In the genomic region with DNA sequence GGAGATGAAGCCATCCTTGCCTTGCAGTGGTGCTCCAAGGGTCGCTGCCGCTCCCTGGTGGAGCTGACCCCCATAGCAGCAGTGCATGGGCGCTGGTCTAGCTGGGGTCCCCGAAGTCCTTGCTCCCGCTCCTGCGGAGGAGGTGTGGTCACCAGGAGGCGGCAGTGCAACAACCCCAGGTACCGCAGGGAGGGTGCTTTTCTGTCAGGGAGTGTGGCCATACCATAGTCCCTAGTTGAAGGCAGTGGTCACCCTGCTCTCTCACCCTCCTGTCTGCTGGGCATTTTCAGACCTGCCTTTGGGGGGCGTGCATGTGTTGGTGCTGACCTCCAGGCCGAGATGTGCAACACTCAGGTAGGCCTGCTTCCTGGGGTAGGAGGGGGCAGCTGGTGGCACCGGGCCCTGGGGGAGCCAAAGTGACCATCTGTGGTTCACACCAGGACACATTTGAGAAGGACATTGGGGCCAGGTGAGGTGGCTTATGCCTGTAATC, we compare ENCODE assay signal across 27 cellular contexts. TPM values are rescaled to one million over a fixed set of nuclear protein-coding genes. Genes with fewer than 3 reads are reported as not detected.
"Had no signal": no experiment of that assay in that cellular context is flagged by ENCODE, and none has a peak within 500 bp of the region (broad histone marks: within the 10 kb centered on the region; RNA-seq: fewer than 3 reads in every experiment).

No MANE protein-coding gene starts in this region.

- FAIRE-seq: kidney had no signal

- ATAC-seq: activated CD8-positive, alpha-beta memory T cell treated with anti-CD3 and anti-CD28 coated beads, Interleukin-2, amount 10 ng/mL, durations not matched to agents 7 days and 5 days; activated naive CD4-positive, alpha-beta T cell treated with anti-CD3 and anti-CD28 coated beads, Interleukin-2, amount 50 U/mL, for 72 hours; heart left ventricle; left colon; psoas muscle; stimulated activated naive B cell treated with anti-CD40 and anti-IgM and Interleukin-4, amounts not matched to agents 10 μg/mL and 1 μg/mL and 100 μg/mL, for 72 hours; T-helper 17 cell; upper lobe of right lung; WTC11 had no signal

- H3K9me3 ChIP-seq: breast epithelium, heart left ventricle, psoas muscle, stomach, thyroid gland, upper lobe of right lung had no signal

- H3K36me3 ChIP-seq: breast epithelium, heart left ventricle, stomach, thyroid gland, upper lobe of right lung had no signal

- H3K27me3 ChIP-seq: breast epithelium, thyroid gland had no signal

- H3K9ac ChIP-seq: parathyroid adenoma had no signal

- H2AFZ ChIP-seq: parathyroid adenoma had no signal

- H3K4me1 ChIP-seq: breast epithelium, parathyroid adenoma, psoas muscle had no signal

- H3K4me2 ChIP-seq: smooth muscle cell had no signal

- H3K27ac ChIP-seq: breast epithelium, heart left ventricle, parathyroid adenoma, psoas muscle, stomach, thyroid gland, upper lobe of right lung had no signal

- H3K79me2 ChIP-seq: parathyroid adenoma had no signal

- DNase-seq: activated CD4-positive, alpha-beta memory T cell treated with anti-CD3 and anti-CD28 coated beads, Interleukin-2, amount 10 ng/mL, durations not matched to agents 7 days and 5 days; activated CD4-positive, alpha-beta T cell treated with anti-CD3 and anti-CD28 coated beads for 1 hour; activated CD4-positive, alpha-beta T cell treated with anti-CD3 and anti-CD28 coated beads, Interleukin-2, amount 10 ng/mL, durations not matched to agents 7 days and 5 days; activated CD8-positive, alpha-beta memory T cell treated with anti-CD3 and anti-CD28 coated beads, Interleukin-2, amount 10 ng/mL, durations not matched to agents 7 days and 5 days; activated T-cell treated with anti-CD3 and anti-CD28 coated beads, Interleukin-2, amount 50 U/mL, for 48 hours; central memory CD4-positive, alpha-beta T cell; foreskin fibroblast; heart left ventricle; hypothalamus; immature natural killer cell; kidney; left colon; naive B cell; nephron progenitor cell; psoas muscle; stimulated activated CD4-positive, alpha-beta T cell treated with anti-CD3 and anti-CD28 coated beads, Interleukin-1b, Interleukin-23, amount 100 ng/mL, for 48 hours; stimulated activated naive B cell treated with anti-CD40 and anti-IgM and Interleukin-4, amounts not matched to agents 10 μg/mL and 1 μg/mL and 100 μg/mL, for 72 hours; stomach; T-helper 17 cell; T1000; thyroid gland; upper lobe of right lung had no signal

- H3K4me3 ChIP-seq: breast epithelium, heart left ventricle, psoas muscle, smooth muscle cell, stomach, thyroid gland, upper lobe of right lung had no signal

RNA-seq across cellular contexts. Expression of a gene that starts 57.2 kb away (rescaled TPM):
- total RNA-seq: stomach had no signal
